Comparison of ENCODE assay signal across 24 cellular contexts in genomic region chr15:36924076-36924475, GRCh38.
DNase-seq lines count a peak whose midpoint lies in the region; TF ChIP-seq lines count a peak whose summit lies in the region.
"Had no signal": no experiment of that assay in that cellular context is flagged by ENCODE, and none has a peak within 500 bp of the region (broad histone marks: within the 10 kb centered on the region; RNA-seq: fewer than 3 reads in every experiment).

No MANE protein-coding gene starts in this region.

- H2BK5ac ChIP-seq in mesenchymal stem cell (ENCODE audit: low read depth, low read length, poor library complexity, severe bottlenecking) = no peak overlapping the region

- no peaks in the 10 kb centered on the region for H3K4me1 ChIP-seq in mesenchymal stem cell (ENCODE audit: control insufficient read depth, insufficient read depth, low read depth, low read length)
- H3K4me1 ChIP-seq: BLaER1 treated with 17β-estradiol and CSF1 and Interleukin-3, amounts not matched to agents 10 nM and 100 nM; SJSA1 had no signal

- H3K9me3 Mint-ChIP-seq in osteocyte (ENCODE audit: unreplicated experiment) = no peaks in the 10 kb centered on the region

- H3K27me3 Mint-ChIP-seq in osteocyte (ENCODE audit: unreplicated experiment) = no peaks in the 10 kb centered on the region
- H3K27me3 Mint-ChIP-seq: CD4-positive, alpha-beta memory T cell had no signal

- no peak overlapping the region for H4K91ac ChIP-seq in mesenchymal stem cell (ENCODE audit: low read length)

- H4K8ac ChIP-seq in mesenchymal stem cell (ENCODE audit: low read length) = no peak overlapping the region

- peaks cover 34% of the 10 kb centered on the region for H3K36me3 Mint-ChIP-seq in osteocyte (ENCODE audit: unreplicated experiment)
- H3K36me3 Mint-ChIP-seq: CD4-positive, alpha-beta memory T cell had no signal

- no peak overlapping the region for H2BK15ac ChIP-seq in mesenchymal stem cell (ENCODE audit: low read depth, poor library complexity, severe bottlenecking)

- H2BK120ac ChIP-seq in mesenchymal stem cell (ENCODE audit: low read depth, low read length) = no peak overlapping the region

- no peak overlapping the region for H3K23ac ChIP-seq in mesenchymal stem cell (ENCODE audit: low read length in 2 of 2)

- no peak overlapping the region for H3K14ac ChIP-seq in mesenchymal stem cell (ENCODE audit: low read length in 2 of 2)

- no peak overlapping the region for H3K4me3 ChIP-seq in mesenchymal stem cell (ENCODE audit: insufficient read depth in 1 of 2, low read depth in 1 of 2, low read length in 2 of 2)
- H3K4me3 ChIP-seq: BLaER1 treated with 17β-estradiol and CSF1 and Interleukin-3, amounts not matched to agents 10 nM and 100 nM; GM23248; HAP-1; K562; MG63; SJSA1 had no signal

- no peak overlapping the region for H3K27ac ChIP-seq in mesenchymal stem cell (ENCODE audit: low read length, poor library complexity, severe bottlenecking)
- H3K27ac ChIP-seq: 22Rv1; BLaER1 treated with 17β-estradiol and CSF1 and Interleukin-3, amounts not matched to agents 10 nM and 100 nM; GM23248; SJSA1 had no signal

- peaks cover 15% of the 10 kb centered on the region for H3K4me1 Mint-ChIP-seq in osteocyte (ENCODE audit: unreplicated experiment)
- H3K4me1 Mint-ChIP-seq: CD4-positive, alpha-beta memory T cell had no signal

- DNase-seq in NCI-H1092 treated with DMSO at 0.1 percent for 48 hours (lab: John Stamatoyannopoulos, UW) (peak; percentile 4), NCI-H1092 (lab: John Stamatoyannopoulos, UW) (no peak), NCI-H446 (lab: John Stamatoyannopoulos, UW) (peak; percentile 13 to 72), astrocyte of the hippocampus (ENCODE audit: low read depth, low spot score) (peak; percentile 42), osteocyte (ENCODE audit: extremely low spot score, unreplicated experiment) (no peak), mesenchymal stem cell (no peak), NCI-H2196 treated with DMSO at 0.1 percent for 48 hours (lab: John Stamatoyannopoulos, UW; ENCODE audit: unreplicated experiment) (no peak)
- no peak for DNase-seq in activated CD4-positive, CD25-positive, alpha-beta regulatory T cell treated with anti-CD3 and anti-CD28 coated beads, Interleukin-2, amount 50 U/mL, for 72 hours
- DNase-seq: ACHN; Calu3; CD4-positive, alpha-beta memory T cell; DMS153; GM23248; MG63; NCI-H146; NCI-H2029; NCI-H2171 treated with DMSO at 0.1 percent for 48 hours; NCI-H774; OCI-M1 had no signal

- peak overlapping the region; percentile 1 for H3K27ac Mint-ChIP-seq in osteocyte (ENCODE audit: unreplicated experiment)
- H3K27ac Mint-ChIP-seq: CD4-positive, alpha-beta memory T cell had no signal

- peaks cover 8% of the 10 kb centered on the region for H3K79me1 ChIP-seq in mesenchymal stem cell (replicated peaks; ENCODE audit: low read length, poor library complexity, severe bottlenecking)

- 92% methylated on average over 4 of the region's 4 CpGs for WGBS in mesenchymal stem cell

- H3K4ac ChIP-seq in mesenchymal stem cell (ENCODE audit: low read depth in 1 of 2, low read length in 2 of 2) = no peak overlapping the region

- TF ChIP-seq CTCF in osteocyte (IDR thresholded peaks at IDR 0.05) = no peak

- no peaks in the 10 kb centered on the region for H3K27me3 ChIP-seq in mesenchymal stem cell (ENCODE audit: control insufficient read depth in 1 of 2, insufficient read depth in 1 of 2, low read length in 2 of 2)
- H3K27me3 ChIP-seq: BLaER1 treated with 17β-estradiol and CSF1 and Interleukin-3, amounts not matched to agents 10 nM and 100 nM; MG63; SJSA1 had no signal

- no peak overlapping the region for H2AFZ ChIP-seq in mesenchymal stem cell (ENCODE audit: low read depth, low read length)
- H2AFZ ChIP-seq: GM23248 had no signal

- no peak overlapping the region for H2AK5ac ChIP-seq in mesenchymal stem cell (ENCODE audit: low read length, severe bottlenecking)

- peaks cover 6 to 33% of the 10 kb centered on the region in 2 experiments for H3K36me3 ChIP-seq in mesenchymal stem cell (ENCODE audit: control insufficient read depth in 1 of 2, insufficient read depth in 2 of 2, low read depth in 1 of 2, low read length in 2 of 2)
- H3K36me3 ChIP-seq: BLaER1 treated with 17β-estradiol and CSF1 and Interleukin-3, amounts not matched to agents 10 nM and 100 nM; HAP-1; MG63; SJSA1 had no signal

- H3K18ac ChIP-seq in mesenchymal stem cell (ENCODE audit: low read depth in 1 of 2, low read length in 2 of 2) = no peak overlapping the region

- H3K9ac ChIP-seq in mesenchymal stem cell (ENCODE audit: low read length) = no peak overlapping the region
- H3K9ac ChIP-seq: BLaER1 treated with 17β-estradiol and CSF1 and Interleukin-3, amounts not matched to agents 10 nM and 100 nM; GM23248 had no signal

- no peak overlapping the region for H3K4me2 ChIP-seq in mesenchymal stem cell (ENCODE audit: low read length, poor library complexity, severe bottlenecking)
- H3K4me2 ChIP-seq: BLaER1 treated with 17β-estradiol and CSF1 and Interleukin-3, amounts not matched to agents 10 nM and 100 nM had no signal

- H3K9me3 ChIP-seq in mesenchymal stem cell (ENCODE audit: control insufficient read depth, low read length) = no peaks in the 10 kb centered on the region
- H3K9me3 ChIP-seq: BLaER1 treated with 17β-estradiol and CSF1 and Interleukin-3, amounts not matched to agents 10 nM and 100 nM; HAP-1; MG63; SJSA1 had no signal

- no peak overlapping the region for H3K4me3 Mint-ChIP-seq in osteocyte (ENCODE audit: unreplicated experiment)
- H3K4me3 Mint-ChIP-seq: CD4-positive, alpha-beta memory T cell had no signal

- H2BK12ac ChIP-seq in mesenchymal stem cell (ENCODE audit: low read length in 2 of 2) = no peak overlapping the region

Comparison
In these comparisons a context has a peak if more than half of its experiments do, and no peak if none do; other contexts are left out.
1. DNase-seq: peak in NCI-H1092 treated with DMSO at 0.1 percent for 48 hours (single experiment), NCI-H446 (2 of 2) and astrocyte of the hippocampus (single experiment); none in NCI-H1092 (single experiment), osteocyte (single experiment), activated CD4-positive, CD25-positive, alpha-beta regulatory T cell treated with anti-CD3 and anti-CD28 coated beads, Interleukin-2, amount 50 U/mL, for 72 hours (single experiment), mesenchymal stem cell (single experiment) and NCI-H2196 treated with DMSO at 0.1 percent for 48 hours (single experiment).